In genomic region chr10:110077436-110078120, GRCh38 we compare ENCODE assay signal across 7 cellular contexts.
DNase-seq lines count a peak whose midpoint lies in the region; ATAC-seq and TF ChIP-seq lines count a peak whose summit lies in the region.

No MANE protein-coding gene starts in this region.

- ATAC-seq in HG02759 (IDR thresholded peaks at IDR 0.05; ENCODE audit: unreplicated experiment) (peak; percentile 28), omental fat pad (ENCODE audit: low FRiP score) (no peak), HG03045 (IDR thresholded peaks at IDR 0.05; ENCODE audit: unreplicated experiment) (no peak)
- peak; percentile 71 for ATAC-seq in stimulated activated memory B cell treated with anti-CD40 and anti-IgM and Interleukin-4, amounts not matched to agents 10 μg/mL and 1 μg/mL and 100 μg/mL, for 72 hours

- H3K27me3 Mint-ChIP-seq in T-helper 1 cell treated with Interleukin-12 subunit alpha and Interleukin-12 subunit beta and Interleukin-4 antibody, amounts not matched to agents 30 μg/mL and 1 μg/mL, for 36 hours (ENCODE audit: low read depth), result no peaks in the 10 kb centered on the region
- H3K27me3 Mint-ChIP-seq in stimulated activated memory B cell treated with anti-CD40 and anti-IgM and Interleukin-4, amounts not matched to agents 10 μg/mL and 1 μg/mL and 100 μg/mL, for 72 hours, result no peaks in the 10 kb centered on the region

- H3K4me1 Mint-ChIP-seq in T-helper 1 cell treated with Interleukin-12 subunit alpha and Interleukin-12 subunit beta and Interleukin-4 antibody, amounts not matched to agents 30 μg/mL and 1 μg/mL, for 36 hours (ENCODE audit: low read depth), result peaks cover 67% of the 10 kb centered on the region
- peaks cover 59% of the 10 kb centered on the region for H3K4me1 Mint-ChIP-seq in stimulated activated memory B cell treated with anti-CD40 and anti-IgM and Interleukin-4, amounts not matched to agents 10 μg/mL and 1 μg/mL and 100 μg/mL, for 72 hours

- peaks cover 16% of the 10 kb centered on the region for H3K36me3 Mint-ChIP-seq in T-helper 1 cell treated with Interleukin-12 subunit alpha and Interleukin-12 subunit beta and Interleukin-4 antibody, amounts not matched to agents 30 μg/mL and 1 μg/mL, for 36 hours (ENCODE audit: low read depth)
- H3K36me3 Mint-ChIP-seq in stimulated activated memory B cell treated with anti-CD40 and anti-IgM and Interleukin-4, amounts not matched to agents 10 μg/mL and 1 μg/mL and 100 μg/mL, for 72 hours, result peaks cover 5% of the 10 kb centered on the region

- peak overlapping the region; percentile 92 for H3K4me3 Mint-ChIP-seq in T-helper 1 cell treated with Interleukin-12 subunit alpha and Interleukin-12 subunit beta and Interleukin-4 antibody, amounts not matched to agents 30 μg/mL and 1 μg/mL, for 36 hours
- peak overlapping the region; percentile 75 for H3K4me3 Mint-ChIP-seq in stimulated activated memory B cell treated with anti-CD40 and anti-IgM and Interleukin-4, amounts not matched to agents 10 μg/mL and 1 μg/mL and 100 μg/mL, for 72 hours

- H3K27ac Mint-ChIP-seq in T-helper 1 cell treated with Interleukin-12 subunit alpha and Interleukin-12 subunit beta and Interleukin-4 antibody, amounts not matched to agents 30 μg/mL and 1 μg/mL, for 36 hours, result peak overlapping the region; percentile 98
- peak overlapping the region; percentile 92 for H3K27ac Mint-ChIP-seq in stimulated activated memory B cell treated with anti-CD40 and anti-IgM and Interleukin-4, amounts not matched to agents 10 μg/mL and 1 μg/mL and 100 μg/mL, for 72 hours

- no peaks in the 10 kb centered on the region for H3K9me3 Mint-ChIP-seq in T-helper 1 cell treated with Interleukin-12 subunit alpha and Interleukin-12 subunit beta and Interleukin-4 antibody, amounts not matched to agents 30 μg/mL and 1 μg/mL, for 36 hours
- H3K9me3 Mint-ChIP-seq in stimulated activated memory B cell treated with anti-CD40 and anti-IgM and Interleukin-4, amounts not matched to agents 10 μg/mL and 1 μg/mL and 100 μg/mL, for 72 hours, result no peaks in the 10 kb centered on the region

- intact Hi-C loops in head of caudate nucleus (cut with DNase I), result loop anchor here (2.0 kb wide), 1 partner anchor 71 kb away; the partner anchor contains the start of gene ADD3

- DNase-seq in head of caudate nucleus, result peak in 38 of 42 donors; percentile 23 to 84 (median 60)
- DNase-seq in omental fat pad (ENCODE audit: low spot score), result no peak
- DNase-seq in activated CD8-positive, alpha-beta memory T cell treated with anti-CD3 and anti-CD28 coated beads for 24 hours, result no peak

- no peak for TF ChIP-seq CTCF in omental fat pad (IDR thresholded peaks at IDR 0.05)

Comparison
In these comparisons a context has a peak if more than half of its experiments do, and no peak if none do; other contexts are left out.
1. ATAC-seq: peak in HG02759 (single experiment) and stimulated activated memory B cell treated with anti-CD40 and anti-IgM and Interleukin-4, amounts not matched to agents 10 μg/mL and 1 μg/mL and 100 μg/mL, for 72 hours (single experiment); none in omental fat pad (single experiment) and HG03045 (single experiment).
2. DNase-seq: peak in head of caudate nucleus (38 of 42); none in omental fat pad (single experiment) and activated CD8-positive, alpha-beta memory T cell treated with anti-CD3 and anti-CD28 coated beads for 24 hours (single experiment).